2 cellular contexts compared by ENCODE assay signal in the genomic region with DNA sequence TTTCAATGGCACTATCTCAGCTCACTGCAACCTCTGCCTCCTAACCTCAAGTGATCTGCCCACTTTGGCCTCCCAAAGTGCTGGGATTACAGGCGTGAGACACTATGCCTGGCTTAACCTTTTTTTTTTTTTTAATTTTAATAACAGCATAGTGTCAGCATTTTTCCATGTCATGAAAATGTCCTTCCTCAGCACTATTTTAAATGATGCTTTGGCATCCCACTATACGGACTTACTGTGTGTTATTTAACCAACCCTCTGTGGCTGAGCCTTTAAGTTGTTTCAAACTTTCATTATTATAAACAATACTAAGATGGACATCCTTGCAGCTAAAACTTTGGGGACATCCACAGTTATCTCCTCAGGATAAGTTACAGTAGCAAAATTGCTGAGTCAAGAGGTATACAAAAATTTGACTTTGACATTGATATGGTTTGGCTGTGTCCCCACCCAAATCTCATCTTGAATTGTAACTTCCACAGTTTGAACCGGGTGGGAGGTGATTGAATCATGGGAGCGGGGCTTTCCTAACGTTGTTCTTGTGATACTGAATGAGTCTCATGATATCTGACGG.
TF ChIP-seq lines count a peak whose summit lies in the region.

No MANE protein-coding gene starts in this region.

TF ChIP-seq in GM23338, 12 proteins besides CTCF, POLR2A, EP300 and RAD21 (continued from another document):
- TF ChIP-seq POLR2AphosphoS5 (IDR thresholded peaks at IDR 0.05; ENCODE audit: low read depth) (no peak), STAT1 (IDR thresholded peaks at IDR 0.05; ENCODE audit: unreplicated experiment) (no peak)
- TF ChIP-seq, protein P1, sequence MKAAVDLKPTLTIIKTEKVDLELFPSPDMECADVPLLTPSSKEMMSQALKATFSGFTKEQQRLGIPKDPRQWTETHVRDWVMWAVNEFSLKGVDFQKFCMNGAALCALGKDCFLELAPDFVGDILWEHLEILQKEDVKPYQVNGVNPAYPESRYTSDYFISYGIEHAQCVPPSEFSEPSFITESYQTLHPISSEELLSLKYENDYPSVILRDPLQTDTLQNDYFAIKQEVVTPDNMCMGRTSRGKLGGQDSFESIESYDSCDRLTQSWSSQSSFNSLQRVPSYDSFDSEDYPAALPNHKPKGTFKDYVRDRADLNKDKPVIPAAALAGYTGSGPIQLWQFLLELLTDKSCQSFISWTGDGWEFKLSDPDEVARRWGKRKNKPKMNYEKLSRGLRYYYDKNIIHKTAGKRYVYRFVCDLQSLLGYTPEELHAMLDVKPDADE (IDR thresholded peaks at IDR 0.05), result no peak

TF ChIP-seq in K562, 482 proteins besides CTCF, POLR2A, EP300 and RAD21 (continued from another document):
- TF ChIP-seq, protein P2, sequence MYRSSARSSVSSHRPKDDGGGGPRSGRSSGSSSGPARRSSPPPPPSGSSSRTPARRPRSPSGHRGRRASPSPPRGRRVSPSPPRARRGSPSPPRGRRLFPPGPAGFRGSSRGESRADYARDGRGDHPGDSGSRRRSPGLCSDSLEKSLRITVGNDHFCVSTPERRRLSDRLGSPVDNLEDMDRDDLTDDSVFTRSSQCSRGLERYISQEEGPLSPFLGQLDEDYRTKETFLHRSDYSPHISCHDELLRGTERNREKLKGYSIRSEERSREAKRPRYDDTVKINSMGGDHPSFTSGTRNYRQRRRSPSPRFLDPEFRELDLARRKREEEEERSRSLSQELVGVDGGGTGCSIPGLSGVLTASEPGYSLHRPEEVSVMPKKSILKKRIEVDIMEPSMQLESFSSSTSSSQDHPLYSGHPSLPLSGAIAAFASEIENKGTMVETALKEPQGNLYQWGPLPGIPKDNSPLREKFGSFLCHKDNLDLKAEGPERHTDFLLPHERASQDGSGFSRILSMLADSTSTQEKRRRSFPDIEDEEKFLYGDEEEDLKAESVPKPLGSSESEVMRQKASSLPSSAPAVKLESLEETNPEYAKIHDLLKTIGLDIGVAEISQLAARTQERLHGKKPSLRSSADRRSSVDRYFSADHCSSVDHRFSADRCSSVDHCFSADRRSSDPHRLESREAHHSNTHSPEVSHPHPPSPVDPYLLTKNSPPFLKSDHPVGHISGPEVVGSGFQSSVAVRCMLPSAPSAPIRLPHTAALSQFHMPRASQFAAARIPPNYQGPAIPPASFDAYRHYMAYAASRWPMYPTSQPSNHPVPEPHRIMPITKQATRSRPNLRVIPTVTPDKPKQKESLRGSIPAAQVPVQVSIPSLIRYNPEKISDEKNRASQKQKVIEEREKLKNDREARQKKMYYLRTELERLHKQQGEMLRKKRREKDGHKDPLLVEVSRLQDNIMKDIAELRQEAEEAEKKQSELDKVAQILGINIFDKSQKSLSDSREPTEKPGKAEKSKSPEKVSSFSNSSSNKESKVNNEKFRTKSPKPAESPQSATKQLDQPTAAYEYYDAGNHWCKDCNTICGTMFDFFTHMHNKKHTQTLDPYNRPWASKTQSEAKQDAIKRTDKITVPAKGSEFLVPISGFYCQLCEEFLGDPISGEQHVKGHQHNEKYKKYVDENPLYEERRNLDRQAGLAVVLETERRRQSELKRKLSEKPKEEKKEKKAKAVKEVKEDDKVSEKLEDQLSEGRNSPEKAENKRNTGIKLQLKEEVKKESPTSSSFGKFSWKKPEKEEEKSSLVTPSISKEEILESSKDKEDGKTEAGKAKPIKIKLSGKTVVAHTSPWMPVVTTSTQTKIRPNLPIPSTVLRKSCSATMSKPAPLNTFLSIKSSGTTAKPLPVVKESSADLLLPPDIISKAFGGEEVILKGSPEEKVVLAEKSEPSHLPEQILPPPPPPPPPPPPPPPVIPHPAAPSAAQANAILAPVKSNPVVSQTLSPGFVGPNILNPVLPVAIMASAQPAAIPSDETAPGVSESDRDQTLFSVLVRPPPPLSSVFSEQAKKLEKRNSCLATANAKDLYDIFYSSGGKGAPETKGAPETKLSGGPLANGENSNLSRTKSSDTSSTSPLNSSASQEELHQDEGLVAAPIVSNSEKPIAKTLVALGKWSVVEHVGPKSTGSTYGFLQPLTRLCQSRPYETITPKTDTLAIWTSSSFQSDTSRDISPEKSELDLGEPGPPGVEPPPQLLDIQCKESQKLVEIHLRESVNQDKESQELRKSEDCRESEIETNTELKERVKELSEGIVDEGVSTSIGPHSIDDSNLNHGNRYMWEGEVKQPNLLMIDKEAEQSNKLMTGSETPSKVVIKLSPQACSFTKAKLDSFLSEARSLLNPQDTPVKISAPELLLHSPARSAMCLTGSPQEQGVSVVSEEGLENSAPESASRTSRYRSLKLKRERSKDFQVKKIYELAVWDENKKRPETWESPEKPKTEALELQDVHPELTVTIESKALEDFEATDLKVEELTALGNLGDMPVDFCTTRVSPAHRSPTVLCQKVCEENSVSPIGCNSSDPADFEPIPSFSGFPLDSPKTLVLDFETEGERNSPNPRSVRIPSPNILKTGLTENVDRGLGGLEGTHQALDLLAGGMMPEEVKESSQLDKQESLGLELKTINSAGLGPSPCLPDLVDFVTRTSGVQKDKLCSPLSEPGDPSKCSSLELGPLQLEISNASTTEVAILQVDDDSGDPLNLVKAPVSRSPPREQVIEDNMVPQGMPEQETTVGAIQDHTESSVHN (IDR thresholded peaks at IDR 0.05; ENCODE audit: borderline replicate concordance in 1 of 2, low read depth in 1 of 2), result no peak
- TF ChIP-seq KLF16 (IDR thresholded peaks at IDR 0.05), result no peak
- TF ChIP-seq, protein P3, sequence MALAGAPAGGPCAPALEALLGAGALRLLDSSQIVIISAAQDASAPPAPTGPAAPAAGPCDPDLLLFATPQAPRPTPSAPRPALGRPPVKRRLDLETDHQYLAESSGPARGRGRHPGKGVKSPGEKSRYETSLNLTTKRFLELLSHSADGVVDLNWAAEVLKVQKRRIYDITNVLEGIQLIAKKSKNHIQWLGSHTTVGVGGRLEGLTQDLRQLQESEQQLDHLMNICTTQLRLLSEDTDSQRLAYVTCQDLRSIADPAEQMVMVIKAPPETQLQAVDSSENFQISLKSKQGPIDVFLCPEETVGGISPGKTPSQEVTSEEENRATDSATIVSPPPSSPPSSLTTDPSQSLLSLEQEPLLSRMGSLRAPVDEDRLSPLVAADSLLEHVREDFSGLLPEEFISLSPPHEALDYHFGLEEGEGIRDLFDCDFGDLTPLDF (CRISPR knock-in tag; IDR thresholded peaks at IDR 0.05), result no peak
- TF ChIP-seq NR2C1 (IDR thresholded peaks at IDR 0.05), result no peak
- TF ChIP-seq NR2C1 (tag; IDR thresholded peaks at IDR 0.05), result no peak
- TF ChIP-seq, protein P4, sequence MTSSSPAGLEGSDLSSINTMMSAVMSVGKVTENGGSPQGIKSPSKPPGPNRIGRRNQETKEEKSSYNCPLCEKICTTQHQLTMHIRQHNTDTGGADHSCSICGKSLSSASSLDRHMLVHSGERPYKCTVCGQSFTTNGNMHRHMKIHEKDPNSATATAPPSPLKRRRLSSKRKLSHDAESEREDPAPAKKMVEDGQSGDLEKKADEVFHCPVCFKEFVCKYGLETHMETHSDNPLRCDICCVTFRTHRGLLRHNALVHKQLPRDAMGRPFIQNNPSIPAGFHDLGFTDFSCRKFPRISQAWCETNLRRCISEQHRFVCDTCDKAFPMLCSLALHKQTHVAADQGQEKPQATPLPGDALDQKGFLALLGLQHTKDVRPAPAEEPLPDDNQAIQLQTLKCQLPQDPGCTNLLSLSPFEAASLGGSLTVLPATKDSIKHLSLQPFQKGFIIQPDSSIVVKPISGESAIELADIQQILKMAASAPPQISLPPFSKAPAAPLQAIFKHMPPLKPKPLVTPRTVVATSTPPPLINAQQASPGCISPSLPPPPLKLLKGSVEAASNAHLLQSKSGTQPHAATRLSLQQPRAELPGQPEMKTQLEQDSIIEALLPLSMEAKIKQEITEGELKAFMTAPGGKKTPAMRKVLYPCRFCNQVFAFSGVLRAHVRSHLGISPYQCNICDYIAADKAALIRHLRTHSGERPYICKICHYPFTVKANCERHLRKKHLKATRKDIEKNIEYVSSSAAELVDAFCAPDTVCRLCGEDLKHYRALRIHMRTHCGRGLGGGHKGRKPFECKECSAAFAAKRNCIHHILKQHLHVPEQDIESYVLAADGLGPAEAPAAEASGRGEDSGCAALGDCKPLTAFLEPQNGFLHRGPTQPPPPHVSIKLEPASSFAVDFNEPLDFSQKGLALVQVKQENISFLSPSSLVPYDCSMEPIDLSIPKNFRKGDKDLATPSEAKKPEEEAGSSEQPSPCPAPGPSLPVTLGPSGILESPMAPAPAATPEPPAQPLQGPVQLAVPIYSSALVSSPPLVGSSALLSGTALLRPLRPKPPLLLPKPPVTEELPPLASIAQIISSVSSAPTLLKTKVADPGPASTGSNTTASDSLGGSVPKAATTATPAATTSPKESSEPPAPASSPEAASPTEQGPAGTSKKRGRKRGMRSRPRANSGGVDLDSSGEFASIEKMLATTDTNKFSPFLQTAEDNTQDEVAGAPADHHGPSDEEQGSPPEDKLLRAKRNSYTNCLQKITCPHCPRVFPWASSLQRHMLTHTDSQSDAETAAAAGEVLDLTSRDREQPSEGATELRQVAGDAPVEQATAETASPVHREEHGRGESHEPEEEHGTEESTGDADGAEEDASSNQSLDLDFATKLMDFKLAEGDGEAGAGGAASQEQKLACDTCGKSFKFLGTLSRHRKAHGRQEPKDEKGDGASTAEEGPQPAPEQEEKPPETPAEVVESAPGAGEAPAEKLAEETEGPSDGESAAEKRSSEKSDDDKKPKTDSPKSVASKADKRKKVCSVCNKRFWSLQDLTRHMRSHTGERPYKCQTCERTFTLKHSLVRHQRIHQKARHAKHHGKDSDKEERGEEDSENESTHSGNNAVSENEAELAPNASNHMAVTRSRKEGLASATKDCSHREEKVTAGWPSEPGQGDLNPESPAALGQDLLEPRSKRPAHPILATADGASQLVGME (CRISPR knock-in tag; IDR thresholded peaks at IDR 0.05), result no peak
- TF ChIP-seq TSC22D4 (tag; IDR thresholded peaks at IDR 0.05), result no peak
- TF ChIP-seq ZNF140 (CRISPR knock-in tag; IDR thresholded peaks at IDR 0.05), result no peak
- TF ChIP-seq, protein P5, sequence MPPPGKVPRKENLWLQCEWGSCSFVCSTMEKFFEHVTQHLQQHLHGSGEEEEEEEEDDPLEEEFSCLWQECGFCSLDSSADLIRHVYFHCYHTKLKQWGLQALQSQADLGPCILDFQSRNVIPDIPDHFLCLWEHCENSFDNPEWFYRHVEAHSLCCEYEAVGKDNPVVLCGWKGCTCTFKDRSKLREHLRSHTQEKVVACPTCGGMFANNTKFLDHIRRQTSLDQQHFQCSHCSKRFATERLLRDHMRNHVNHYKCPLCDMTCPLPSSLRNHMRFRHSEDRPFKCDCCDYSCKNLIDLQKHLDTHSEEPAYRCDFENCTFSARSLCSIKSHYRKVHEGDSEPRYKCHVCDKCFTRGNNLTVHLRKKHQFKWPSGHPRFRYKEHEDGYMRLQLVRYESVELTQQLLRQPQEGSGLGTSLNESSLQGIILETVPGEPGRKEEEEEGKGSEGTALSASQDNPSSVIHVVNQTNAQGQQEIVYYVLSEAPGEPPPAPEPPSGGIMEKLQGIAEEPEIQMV (tag; conservative IDR thresholded peaks at IDR 0.05; ENCODE audit: low read depth), result no peak
- TF ChIP-seq SRSF9 (IDR thresholded peaks at IDR 0.05; ENCODE audit: borderline replicate concordance, low read depth, low read length), result no peak
- TF ChIP-seq NRF1 (conservative IDR thresholded peaks at IDR 0.05 in 1 of 2, IDR thresholded peaks at IDR 0.05 in 1 of 2), result no peak
- TF ChIP-seq KDM1A (IDR thresholded peaks at IDR 0.05), result no peak
- no peak for TF ChIP-seq ZFP1 (CRISPR knock-in tag; IDR thresholded peaks at IDR 0.05)
- peak; percentile 96 for TF ChIP-seq ZNF316 (IDR thresholded peaks at IDR 0.05)
- no peak for TF ChIP-seq ZNF436 (CRISPR knock-in tag; IDR thresholded peaks at IDR 0.05)
- TF ChIP-seq C11orf30 (IDR thresholded peaks at IDR 0.05; ENCODE audit: low read depth), result peak; percentile 90
- TF ChIP-seq BRCA1 (IDR thresholded peaks at IDR 0.05), result no peak
- TF ChIP-seq BRCA1 (CRISPR knock-in tag; IDR thresholded peaks at IDR 0.05), result no peak
- TF ChIP-seq KAT2B (IDR thresholded peaks at IDR 0.05; ENCODE audit: low read depth, low read length), result no peak
- peak; percentile 62 for TF ChIP-seq MAFF (IDR thresholded peaks at IDR 0.05; ENCODE audit: low read length)
- peak; percentile 82 for TF ChIP-seq MAFG (tag; conservative IDR thresholded peaks at IDR 0.05)
- no peak for TF ChIP-seq ZKSCAN3 (CRISPR knock-in tag; IDR thresholded peaks at IDR 0.05)
- peak; percentile 53; the same call in 1 of the 2 replicates for TF ChIP-seq NFE2 (IDR thresholded peaks at IDR 0.05; ENCODE audit: low read depth)
- no peak for TF ChIP-seq HDAC3 (IDR thresholded peaks at IDR 0.05; ENCODE audit: borderline replicate concordance, partially characterized antibody)
- no peak for TF ChIP-seq ZNF311 (CRISPR knock-in tag; IDR thresholded peaks at IDR 0.05)
- TF ChIP-seq CEBPG (CRISPR knock-in tag; IDR thresholded peaks at IDR 0.05), result no peak
- no peak for TF ChIP-seq CEBPG (tag; conservative IDR thresholded peaks at IDR 0.05 in 1 of 2, IDR thresholded peaks at IDR 0.05 in 1 of 2)
- TF ChIP-seq RB1 (IDR thresholded peaks at IDR 0.05; ENCODE audit: low read depth), result no peak
- TF ChIP-seq RBM39 (optimal IDR thresholded peaks at IDR 0.05; ENCODE audit: low read depth, low read length), result no peak
- no peak for TF ChIP-seq TFAM (CRISPR knock-in tag; conservative IDR thresholded peaks at IDR 0.05)
- TF ChIP-seq MAFK (IDR thresholded peaks at IDR 0.05; ENCODE audit: low read length), result peak; percentile 48
- TF ChIP-seq SAFB2 (IDR thresholded peaks at IDR 0.05; ENCODE audit: borderline replicate concordance, low read depth, low read length, severe bottlenecking), result no peak
